Comparison of ENCODE assay signal across 24 cellular contexts in genomic region chr3:81839504-81840094, GRCh38.
"Had no signal": no experiment of that assay in that cellular context is flagged by ENCODE, and none has a peak within 500 bp of the region (broad histone marks: within the 10 kb centered on the region; RNA-seq: fewer than 3 reads in every experiment).

No MANE protein-coding gene starts in this region.

- H3K27ac Mint-ChIP-seq: activated CD4-positive, alpha-beta memory T cell treated with anti-CD3 and anti-CD28 coated beads for 36 hours; activated naive CD8-positive, alpha-beta T cell treated with anti-CD3 and anti-CD28 coated beads for 36 hours; naive thymus-derived CD4-positive, alpha-beta T cell; stimulated activated memory B cell treated with anti-CD40 and anti-IgM and Interleukin-4, amounts not matched to agents 10 μg/mL and 1 μg/mL and 100 μg/mL, for 72 hours; T-helper 1 cell treated with Interleukin-12 subunit alpha and Interleukin-12 subunit beta and Interleukin-4 antibody, amounts not matched to agents 30 μg/mL and 1 μg/mL, for 36 hours; type B pancreatic cell had no signal

- ATAC-seq: gastroesophageal sphincter; left colon; naive thymus-derived CD4-positive, alpha-beta T cell; stimulated activated memory B cell treated with anti-CD40 and anti-IgM and Interleukin-4, amounts not matched to agents 10 μg/mL and 1 μg/mL and 100 μg/mL, for 72 hours had no signal

- H3K4me1 Mint-ChIP-seq: activated naive CD8-positive, alpha-beta T cell treated with anti-CD3 and anti-CD28 coated beads for 36 hours; central memory CD8-positive, alpha-beta T cell had no signal

- H3K9me3 Mint-ChIP-seq: activated CD4-positive, alpha-beta memory T cell treated with anti-CD3 and anti-CD28 coated beads for 36 hours; activated naive CD8-positive, alpha-beta T cell treated with anti-CD3 and anti-CD28 coated beads for 36 hours; central memory CD8-positive, alpha-beta T cell; stimulated activated memory B cell treated with anti-CD40 and anti-IgM and Interleukin-4, amounts not matched to agents 10 μg/mL and 1 μg/mL and 100 μg/mL, for 72 hours; T-helper 1 cell treated with Interleukin-12 subunit alpha and Interleukin-12 subunit beta and Interleukin-4 antibody, amounts not matched to agents 30 μg/mL and 1 μg/mL, for 36 hours; type B pancreatic cell had no signal

- DNase-seq: activated CD4-positive, alpha-beta memory T cell treated with anti-CD3 and anti-CD28 coated beads for 36 hours; activated CD4-positive, alpha-beta T cell treated with anti-CD3 and anti-CD28 coated beads for 4 hours; activated CD4-positive, CD25-positive, alpha-beta regulatory T cell; activated naive CD4-positive, alpha-beta T cell treated with Interleukin-2 at 50 U/mL for 16 hours; activated naive CD8-positive, alpha-beta T cell treated with anti-CD3 and anti-CD28 coated beads for 36 hours; activated T-cell treated with anti-CD3 and anti-CD28 coated beads, Interleukin-2, amount 50 U/mL, for 48 hours; colonic mucosa; head of caudate nucleus; islet precursor cell; left colon; naive thymus-derived CD4-positive, alpha-beta T cell; ovary; sigmoid colon; stimulated activated CD4-positive, alpha-beta T cell treated with anti-CD3 and anti-CD28 coated beads, Interleukin-15, amount 100 ng/mL, for 24 hours; stomach; T1000 had no signal

- H3K4me3 ChIP-seq: colonic mucosa, esophagus muscularis mucosa, gastroesophageal sphincter, lung, ovary, sigmoid colon, smooth muscle cell, stomach had no signal

- H3K27me3 ChIP-seq: colonic mucosa, esophagus muscularis mucosa, gastroesophageal sphincter, ovary, sigmoid colon, stomach had no signal

- H3K9me3 ChIP-seq: colonic mucosa, esophagus muscularis mucosa, gastroesophageal sphincter, ovary, sigmoid colon, stomach had no signal

- H3K27me3 Mint-ChIP-seq: activated CD4-positive, alpha-beta memory T cell treated with anti-CD3 and anti-CD28 coated beads for 36 hours; type B pancreatic cell had no signal

- H3K4me2 ChIP-seq: smooth muscle cell had no signal

- H3K36me3 Mint-ChIP-seq: activated CD4-positive, alpha-beta memory T cell treated with anti-CD3 and anti-CD28 coated beads for 36 hours; activated naive CD8-positive, alpha-beta T cell treated with anti-CD3 and anti-CD28 coated beads for 36 hours; naive thymus-derived CD4-positive, alpha-beta T cell; stimulated activated memory B cell treated with anti-CD40 and anti-IgM and Interleukin-4, amounts not matched to agents 10 μg/mL and 1 μg/mL and 100 μg/mL, for 72 hours; type B pancreatic cell had no signal

- H3K27ac ChIP-seq: colonic mucosa, esophagus muscularis mucosa, gastroesophageal sphincter, ovary, sigmoid colon, stomach had no signal

- H3K4me3 Mint-ChIP-seq: activated CD4-positive, alpha-beta memory T cell treated with anti-CD3 and anti-CD28 coated beads for 36 hours; activated naive CD8-positive, alpha-beta T cell treated with anti-CD3 and anti-CD28 coated beads for 36 hours; central memory CD8-positive, alpha-beta T cell; naive thymus-derived CD4-positive, alpha-beta T cell; stimulated activated memory B cell treated with anti-CD40 and anti-IgM and Interleukin-4, amounts not matched to agents 10 μg/mL and 1 μg/mL and 100 μg/mL, for 72 hours; T-helper 1 cell treated with Interleukin-12 subunit alpha and Interleukin-12 subunit beta and Interleukin-4 antibody, amounts not matched to agents 30 μg/mL and 1 μg/mL, for 36 hours; type B pancreatic cell had no signal

- H3K4me1 ChIP-seq: colonic mucosa, gastroesophageal sphincter, stomach had no signal

- H3K36me3 ChIP-seq: colonic mucosa, esophagus muscularis mucosa, gastroesophageal sphincter, ovary, sigmoid colon, stomach had no signal
